1 cellular context compared by ENCODE assay signal in genomic region chr19:47348819-47349795, GRCh38.
TF ChIP-seq lines count a peak whose summit lies in the region.

Gene DHX34, plus strand, starts transcription at chr19:47349315. Its CDS starts 3,716 bp downstream, at chr19:47353031.

TF ChIP-seq in HEK293, 187 proteins besides CTCF, POLR2A, EP300 and RAD21 (continued from another document and continues in another):
- TF ChIP-seq KLF17 (tag by site-specific recombination; IDR thresholded peaks at IDR 0.05), result 0 out of 2 replicates have a peak, but pooled peaks have one; percentile 50
- TF ChIP-seq ZNF24 (tag by site-specific recombination; IDR thresholded peaks at IDR 0.05), result peak; percentile 65; the same call in 1 of the 2 replicates
- no peak for TF ChIP-seq ZNF549 (tag by site-specific recombination; IDR thresholded peaks at IDR 0.05)
- TF ChIP-seq ZNF501 (tag by site-specific recombination; IDR thresholded peaks at IDR 0.05), result no peak; the same call in 1 of the 2 replicates
- TF ChIP-seq ZNF26 (tag by site-specific recombination; IDR thresholded peaks at IDR 0.05), result no peak
- TF ChIP-seq MYNN (tag by site-specific recombination; IDR thresholded peaks at IDR 0.05; ENCODE audit: borderline replicate concordance), result no peak
- TF ChIP-seq ZBTB17 (tag by site-specific recombination; IDR thresholded peaks at IDR 0.05), result peak; percentile 70
- TF ChIP-seq, protein P1, sequence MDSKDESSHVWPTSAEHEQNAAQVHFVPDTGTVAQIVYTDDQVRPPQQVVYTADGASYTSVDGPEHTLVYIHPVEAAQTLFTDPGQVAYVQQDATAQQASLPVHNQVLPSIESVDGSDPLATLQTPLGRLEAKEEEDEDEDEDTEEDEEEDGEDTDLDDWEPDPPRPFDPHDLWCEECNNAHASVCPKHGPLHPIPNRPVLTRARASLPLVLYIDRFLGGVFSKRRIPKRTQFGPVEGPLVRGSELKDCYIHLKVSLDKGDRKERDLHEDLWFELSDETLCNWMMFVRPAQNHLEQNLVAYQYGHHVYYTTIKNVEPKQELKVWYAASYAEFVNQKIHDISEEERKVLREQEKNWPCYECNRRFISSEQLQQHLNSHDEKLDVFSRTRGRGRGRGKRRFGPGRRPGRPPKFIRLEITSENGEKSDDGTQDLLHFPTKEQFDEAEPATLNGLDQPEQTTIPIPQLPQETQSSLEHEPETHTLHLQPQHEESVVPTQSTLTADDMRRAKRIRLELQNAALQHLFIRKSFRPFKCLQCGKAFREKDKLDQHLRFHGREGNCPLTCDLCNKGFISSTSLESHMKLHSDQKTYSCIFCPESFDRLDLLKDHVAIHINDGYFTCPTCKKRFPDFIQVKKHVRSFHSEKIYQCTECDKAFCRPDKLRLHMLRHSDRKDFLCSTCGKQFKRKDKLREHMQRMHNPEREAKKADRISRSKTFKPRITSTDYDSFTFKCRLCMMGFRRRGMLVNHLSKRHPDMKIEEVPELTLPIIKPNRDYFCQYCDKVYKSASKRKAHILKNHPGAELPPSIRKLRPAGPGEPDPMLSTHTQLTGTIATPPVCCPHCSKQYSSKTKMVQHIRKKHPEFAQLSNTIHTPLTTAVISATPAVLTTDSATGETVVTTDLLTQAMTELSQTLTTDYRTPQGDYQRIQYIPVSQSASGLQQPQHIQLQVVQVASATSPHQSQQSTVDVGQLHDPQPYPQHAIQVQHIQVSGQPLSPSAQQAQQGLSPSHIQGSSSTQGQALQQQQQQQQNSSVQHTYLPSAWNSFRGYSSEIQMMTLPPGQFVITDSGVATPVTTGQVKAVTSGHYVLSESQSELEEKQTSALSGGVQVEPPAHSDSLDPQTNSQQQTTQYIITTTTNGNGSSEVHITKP (tag by site-specific recombination; IDR thresholded peaks at IDR 0.05), result peak; percentile 66
- TF ChIP-seq ZNF560 (tag by site-specific recombination; IDR thresholded peaks at IDR 0.05; ENCODE audit: borderline replicate concordance), result no peak
- TF ChIP-seq KLF8 (tag by site-specific recombination; IDR thresholded peaks at IDR 0.05), result peak; percentile 90
- TF ChIP-seq SALL2 (tag by site-specific recombination; IDR thresholded peaks at IDR 0.05; ENCODE audit: borderline replicate concordance), result no peak
- TF ChIP-seq KLF1 (tag by site-specific recombination; IDR thresholded peaks at IDR 0.05), result peak; percentile 78
- no peak for TF ChIP-seq RBAK (tag by site-specific recombination; IDR thresholded peaks at IDR 0.05)
- no peak for TF ChIP-seq ZNF768 (tag by site-specific recombination; IDR thresholded peaks at IDR 0.05)
- TF ChIP-seq ZNF10 (tag by site-specific recombination; IDR thresholded peaks at IDR 0.05), result no peak
- TF ChIP-seq, protein P2, sequence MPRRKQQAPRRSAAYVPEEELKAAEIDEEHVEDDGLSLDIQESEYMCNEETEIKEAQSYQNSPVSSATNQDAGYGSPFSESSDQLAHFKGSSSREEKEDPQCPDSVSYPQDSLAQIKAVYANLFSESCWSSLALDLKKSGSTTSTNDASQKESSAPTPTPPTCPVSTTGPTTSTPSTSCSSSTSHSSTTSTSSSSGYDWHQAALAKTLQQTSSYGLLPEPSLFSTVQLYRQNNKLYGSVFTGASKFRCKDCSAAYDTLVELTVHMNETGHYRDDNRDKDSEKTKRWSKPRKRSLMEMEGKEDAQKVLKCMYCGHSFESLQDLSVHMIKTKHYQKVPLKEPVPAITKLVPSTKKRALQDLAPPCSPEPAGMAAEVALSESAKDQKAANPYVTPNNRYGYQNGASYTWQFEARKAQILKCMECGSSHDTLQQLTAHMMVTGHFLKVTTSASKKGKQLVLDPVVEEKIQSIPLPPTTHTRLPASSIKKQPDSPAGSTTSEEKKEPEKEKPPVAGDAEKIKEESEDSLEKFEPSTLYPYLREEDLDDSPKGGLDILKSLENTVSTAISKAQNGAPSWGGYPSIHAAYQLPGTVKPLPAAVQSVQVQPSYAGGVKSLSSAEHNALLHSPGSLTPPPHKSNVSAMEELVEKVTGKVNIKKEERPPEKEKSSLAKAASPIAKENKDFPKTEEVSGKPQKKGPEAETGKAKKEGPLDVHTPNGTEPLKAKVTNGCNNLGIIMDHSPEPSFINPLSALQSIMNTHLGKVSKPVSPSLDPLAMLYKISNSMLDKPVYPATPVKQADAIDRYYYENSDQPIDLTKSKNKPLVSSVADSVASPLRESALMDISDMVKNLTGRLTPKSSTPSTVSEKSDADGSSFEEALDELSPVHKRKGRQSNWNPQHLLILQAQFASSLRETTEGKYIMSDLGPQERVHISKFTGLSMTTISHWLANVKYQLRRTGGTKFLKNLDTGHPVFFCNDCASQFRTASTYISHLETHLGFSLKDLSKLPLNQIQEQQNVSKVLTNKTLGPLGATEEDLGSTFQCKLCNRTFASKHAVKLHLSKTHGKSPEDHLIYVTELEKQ (tag by site-specific recombination; IDR thresholded peaks at IDR 0.05; ENCODE audit: borderline replicate concordance), result no peak
- TF ChIP-seq, protein P3, sequence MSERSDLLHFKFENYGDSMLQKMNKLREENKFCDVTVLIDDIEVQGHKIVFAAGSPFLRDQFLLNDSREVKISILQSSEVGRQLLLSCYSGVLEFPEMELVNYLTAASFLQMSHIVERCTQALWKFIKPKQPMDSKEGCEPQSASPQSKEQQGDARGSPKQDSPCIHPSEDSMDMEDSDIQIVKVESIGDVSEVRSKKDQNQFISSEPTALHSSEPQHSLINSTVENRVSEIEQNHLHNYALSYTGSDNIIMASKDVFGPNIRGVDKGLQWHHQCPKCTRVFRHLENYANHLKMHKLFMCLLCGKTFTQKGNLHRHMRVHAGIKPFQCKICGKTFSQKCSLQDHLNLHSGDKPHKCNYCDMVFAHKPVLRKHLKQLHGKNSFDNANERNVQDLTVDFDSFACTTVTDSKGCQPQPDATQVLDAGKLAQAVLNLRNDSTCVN (tag by site-specific recombination; optimal IDR thresholded peaks at IDR 0.05), result peak; percentile 40
- peak; percentile 98 for TF ChIP-seq KLF9 (tag by site-specific recombination; IDR thresholded peaks at IDR 0.05; ENCODE audit: low read depth)
- TF ChIP-seq ZNF585B (tag by site-specific recombination; IDR thresholded peaks at IDR 0.05), result no peak
- no peak for TF ChIP-seq ZNF707 (tag by site-specific recombination; IDR thresholded peaks at IDR 0.05)
- peak; percentile 40 for TF ChIP-seq ZIC2 (tag by site-specific recombination; IDR thresholded peaks at IDR 0.05)
- TF ChIP-seq MZF1 (tag by site-specific recombination; IDR thresholded peaks at IDR 0.05; ENCODE audit: borderline replicate concordance), result no peak
- TF ChIP-seq, protein P4, sequence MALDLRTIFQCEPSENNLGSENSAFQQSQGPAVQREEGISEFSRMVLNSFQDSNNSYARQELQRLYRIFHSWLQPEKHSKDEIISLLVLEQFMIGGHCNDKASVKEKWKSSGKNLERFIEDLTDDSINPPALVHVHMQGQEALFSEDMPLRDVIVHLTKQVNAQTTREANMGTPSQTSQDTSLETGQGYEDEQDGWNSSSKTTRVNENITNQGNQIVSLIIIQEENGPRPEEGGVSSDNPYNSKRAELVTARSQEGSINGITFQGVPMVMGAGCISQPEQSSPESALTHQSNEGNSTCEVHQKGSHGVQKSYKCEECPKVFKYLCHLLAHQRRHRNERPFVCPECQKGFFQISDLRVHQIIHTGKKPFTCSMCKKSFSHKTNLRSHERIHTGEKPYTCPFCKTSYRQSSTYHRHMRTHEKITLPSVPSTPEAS (tag by site-specific recombination; IDR thresholded peaks at IDR 0.05), result no peak
- TF ChIP-seq ZNF747 (tag by site-specific recombination; IDR thresholded peaks at IDR 0.05), result no peak
- no peak; the same call in 1 of the 2 replicates for TF ChIP-seq ZSCAN23 (tag by site-specific recombination; IDR thresholded peaks at IDR 0.05)
- no peak for TF ChIP-seq ZNF404 (tag by site-specific recombination; IDR thresholded peaks at IDR 0.05)
- TF ChIP-seq ZNF324 (tag by site-specific recombination; IDR thresholded peaks at IDR 0.05), result no peak
- TF ChIP-seq, protein P5, sequence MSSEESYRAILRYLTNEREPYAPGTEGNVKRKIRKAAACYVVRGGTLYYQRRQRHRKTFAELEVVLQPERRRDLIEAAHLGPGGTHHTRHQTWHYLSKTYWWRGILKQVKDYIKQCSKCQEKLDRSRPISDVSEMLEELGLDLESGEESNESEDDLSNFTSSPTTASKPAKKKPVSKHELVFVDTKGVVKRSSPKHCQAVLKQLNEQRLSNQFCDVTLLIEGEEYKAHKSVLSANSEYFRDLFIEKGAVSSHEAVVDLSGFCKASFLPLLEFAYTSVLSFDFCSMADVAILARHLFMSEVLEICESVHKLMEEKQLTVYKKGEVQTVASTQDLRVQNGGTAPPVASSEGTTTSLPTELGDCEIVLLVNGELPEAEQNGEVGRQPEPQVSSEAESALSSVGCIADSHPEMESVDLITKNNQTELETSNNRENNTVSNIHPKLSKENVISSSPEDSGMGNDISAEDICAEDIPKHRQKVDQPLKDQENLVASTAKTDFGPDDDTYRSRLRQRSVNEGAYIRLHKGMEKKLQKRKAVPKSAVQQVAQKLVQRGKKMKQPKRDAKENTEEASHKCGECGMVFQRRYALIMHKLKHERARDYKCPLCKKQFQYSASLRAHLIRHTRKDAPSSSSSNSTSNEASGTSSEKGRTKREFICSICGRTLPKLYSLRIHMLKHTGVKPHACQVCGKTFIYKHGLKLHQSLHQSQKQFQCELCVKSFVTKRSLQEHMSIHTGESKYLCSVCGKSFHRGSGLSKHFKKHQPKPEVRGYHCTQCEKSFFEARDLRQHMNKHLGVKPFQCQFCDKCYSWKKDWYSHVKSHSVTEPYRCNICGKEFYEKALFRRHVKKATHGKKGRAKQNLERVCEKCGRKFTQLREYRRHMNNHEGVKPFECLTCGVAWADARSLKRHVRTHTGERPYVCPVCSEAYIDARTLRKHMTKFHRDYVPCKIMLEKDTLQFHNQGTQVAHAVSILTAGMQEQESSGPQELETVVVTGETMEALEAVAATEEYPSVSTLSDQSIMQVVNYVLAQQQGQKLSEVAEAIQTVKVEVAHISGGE (tag by site-specific recombination; conservative IDR thresholded peaks at IDR 0.05; ENCODE audit: low read depth), result peak; percentile 71
- TF ChIP-seq, protein P6, sequence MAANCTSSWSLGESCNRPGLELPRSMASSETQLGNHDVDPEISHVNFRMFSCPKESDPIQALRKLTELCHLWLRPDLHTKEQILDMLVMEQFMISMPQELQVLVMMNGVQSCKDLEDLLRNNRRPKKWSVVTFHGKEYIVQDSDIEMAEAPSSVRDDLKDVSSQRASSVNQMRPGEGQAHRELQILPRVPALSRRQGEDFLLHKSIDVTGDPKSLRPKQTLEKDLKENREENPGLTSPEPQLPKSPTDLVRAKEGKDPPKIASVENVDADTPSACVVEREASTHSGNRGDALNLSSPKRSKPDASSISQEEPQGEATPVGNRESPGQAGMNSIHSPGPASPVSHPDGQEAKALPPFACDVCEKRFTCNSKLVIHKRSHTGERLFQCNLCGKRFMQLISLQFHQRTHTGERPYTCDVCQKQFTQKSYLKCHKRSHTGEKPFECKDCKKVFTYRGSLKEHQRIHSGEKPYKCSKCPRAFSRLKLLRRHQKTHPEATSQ (tag by site-specific recombination; IDR thresholded peaks at IDR 0.05), result no peak
- no peak for TF ChIP-seq ZNF785 (tag by site-specific recombination; IDR thresholded peaks at IDR 0.05)
- peak; percentile 98 for TF ChIP-seq GLIS2 (tag by site-specific recombination; IDR thresholded peaks at IDR 0.05)
- peak; percentile 61 for TF ChIP-seq ZNF692 (tag by site-specific recombination; IDR thresholded peaks at IDR 0.05)
- TF ChIP-seq ZNF112 (tag by site-specific recombination; IDR thresholded peaks at IDR 0.05), result no peak
- TF ChIP-seq ZFP37 (tag by site-specific recombination; IDR thresholded peaks at IDR 0.05), result peak; percentile 30; the same call in 1 of the 2 replicates
- TF ChIP-seq SP7 (tag by site-specific recombination; IDR thresholded peaks at IDR 0.05), result peak; percentile 65; the same call in 1 of the 2 replicates
- TF ChIP-seq YY2 (tag by site-specific recombination; IDR thresholded peaks at IDR 0.05), result peak; percentile 88
- TF ChIP-seq HOXA7 (CRISPR knock-in tag; IDR thresholded peaks at IDR 0.05; ENCODE audit: borderline replicate concordance), result no peak
- TF ChIP-seq ZNF777 (tag by site-specific recombination; IDR thresholded peaks at IDR 0.05; ENCODE audit: borderline replicate concordance), result peak; percentile 18; the same call in 1 of the 2 replicates
- 0 out of 2 replicates have a peak, but pooled peaks have one; percentile 11 for TF ChIP-seq ZNF266 (tag by site-specific recombination; IDR thresholded peaks at IDR 0.05; ENCODE audit: low read depth)
- TF ChIP-seq ZNF621 (tag by site-specific recombination; IDR thresholded peaks at IDR 0.05), result no peak
